19 cellular contexts compared by ENCODE assay signal in genomic region chr4:177938226-177938625, GRCh38.
DNase-seq lines count a peak whose midpoint lies in the region; ATAC-seq, FAIRE-seq and TF ChIP-seq lines count a peak whose summit lies in the region.
"Had no signal": no experiment of that assay in that cellular context is flagged by ENCODE, and none has a peak within 500 bp of the region (broad histone marks: within the 10 kb centered on the region; RNA-seq: fewer than 3 reads in every experiment).

No MANE protein-coding gene starts in this region.

- no peak overlapping the region for H3K9ac ChIP-seq in trophoblast cell (ENCODE audit: low read length)
- H3K9ac ChIP-seq: BLaER1 treated with 17β-estradiol and CSF1 and Interleukin-3, amounts not matched to agents 10 nM and 100 nM; GM23248 had no signal

- H3K27me3 ChIP-seq in breast epithelium (no peaks in the 10 kb centered on the region), RWPE2 (ENCODE audit: insufficient read depth, poor library complexity, severe bottlenecking) (no peaks in the 10 kb centered on the region), kidney epithelial cell (ENCODE audit: control insufficient read depth, insufficient read depth, low read length) (no peaks in the 10 kb centered on the region), small intestine (ENCODE audit: control insufficient read depth in 2 of 2, insufficient read depth in 2 of 2, low read length in 2 of 2) (no peaks in the 10 kb centered on the region), trophoblast cell (ENCODE audit: insufficient read depth, low read length) (no peaks in the 10 kb centered on the region)
- H3K27me3 ChIP-seq: BLaER1 treated with 17β-estradiol and CSF1 and Interleukin-3, amounts not matched to agents 10 nM and 100 nM had no signal

- no peak overlapping the region for H2AFZ ChIP-seq in trophoblast cell (ENCODE audit: insufficient read depth, low read length, poor library complexity)
- H2AFZ ChIP-seq: GM23248 had no signal

- no peak overlapping the region for H3K4me3 Mint-ChIP-seq in MCF 10A (ENCODE audit: unreplicated experiment)
- H3K4me3 Mint-ChIP-seq: CD4-positive, CD25-positive, alpha-beta regulatory T cell had no signal

- H3K4me3 ChIP-seq in breast epithelium = no peak overlapping the region
- no peak overlapping the region for H3K4me3 ChIP-seq in RWPE2 (ENCODE audit: severe bottlenecking)
- no peak overlapping the region for H3K4me3 ChIP-seq in kidney epithelial cell (ENCODE audit: low read depth, low read length)
- no peak overlapping the region for H3K4me3 ChIP-seq in small intestine (ENCODE audit: low read depth in 1 of 2, low read length in 2 of 2)
- H3K4me3 ChIP-seq in trophoblast cell (ENCODE audit: low read depth, low read length) = no peak overlapping the region
- H3K4me3 ChIP-seq: BLaER1 treated with 17β-estradiol and CSF1 and Interleukin-3, amounts not matched to agents 10 nM and 100 nM; GM23248 had no signal

- 16 to 58% (median 37%) methylated on average over 3 of the region's 3 CpGs for WGBS in small intestine, 3 donors
- WGBS in trophoblast cell (ENCODE audit: extremely low coverage, insufficient coverage, insufficient read length) = no CpG with 5 or more reads among the region's 3 CpGs

- no peaks in the 10 kb centered on the region for H3K9me3 Mint-ChIP-seq in MCF 10A (ENCODE audit: unreplicated experiment)

- POLR2A ChIA-PET in MCF 10A (lab: Yijun Ruan, JAX) = no interaction called here

- H3K9me3 ChIP-seq in breast epithelium (no peaks in the 10 kb centered on the region), RWPE2 (ENCODE audit: severe bottlenecking) (peaks cover 2% of the 10 kb centered on the region), small intestine (ENCODE audit: control insufficient read depth, low read depth) (no peaks in the 10 kb centered on the region), trophoblast cell (ENCODE audit: insufficient read depth, low read depth, low read length) (no peaks in the 10 kb centered on the region)
- H3K9me3 ChIP-seq: BLaER1 treated with 17β-estradiol and CSF1 and Interleukin-3, amounts not matched to agents 10 nM and 100 nM had no signal

- no peaks in the 10 kb centered on the region for H3K4me1 Mint-ChIP-seq in MCF 10A (ENCODE audit: insufficient read depth, unreplicated experiment)
- H3K4me1 Mint-ChIP-seq: CD4-positive, CD25-positive, alpha-beta regulatory T cell had no signal

- ATAC-seq in RWPE2 (ENCODE audit: low read depth) = peak; percentile 45; the same call in 2 of the 3 replicates
- no peak for ATAC-seq in HG03469 (IDR thresholded peaks at IDR 0.05; ENCODE audit: unreplicated experiment)
- no peak for ATAC-seq in GM21367 (IDR thresholded peaks at IDR 0.05; ENCODE audit: unreplicated experiment)
- ATAC-seq: HCT116 had no signal

- H2BK120ac ChIP-seq in trophoblast cell (ENCODE audit: insufficient read depth, low read length, poor library complexity) = no peak overlapping the region

- no peak overlapping the region for H3K23ac ChIP-seq in trophoblast cell (ENCODE audit: low read length)

- H2AK5ac ChIP-seq in trophoblast cell (ENCODE audit: low read length) = no peak overlapping the region

- no peak overlapping the region for H3K27ac Mint-ChIP-seq in MCF 10A (ENCODE audit: low read depth, unreplicated experiment)
- H3K27ac Mint-ChIP-seq: CD4-positive, CD25-positive, alpha-beta regulatory T cell had no signal

- no peak overlapping the region for H3K4ac ChIP-seq in trophoblast cell (ENCODE audit: low read depth, low read length)

- intact Hi-C loops in MCF 10A (cut with micrococcal nuclease) (no loop called here), breast epithelium (cut with DNase I; ENCODE audit: low total_unique reads) (no loop called here)

- TF ChIP-seq POLR2A in breast epithelium (IDR thresholded peaks at IDR 0.05) = no peak

- no peaks in the 10 kb centered on the region for H3K79me1 ChIP-seq in trophoblast cell (ENCODE audit: low read length)

- H4K8ac ChIP-seq in trophoblast cell (ENCODE audit: low read depth, low read length) = no peak overlapping the region

- no peak overlapping the region for H3K4me2 ChIP-seq in trophoblast cell (ENCODE audit: low read length)
- H3K4me2 ChIP-seq: BLaER1 treated with 17β-estradiol and CSF1 and Interleukin-3, amounts not matched to agents 10 nM and 100 nM had no signal

- no peak overlapping the region for H2BK12ac ChIP-seq in trophoblast cell (ENCODE audit: low read length)

- no peaks in the 10 kb centered on the region for H3K4me1 ChIP-seq in breast epithelium
- H3K4me1 ChIP-seq in RWPE2 (ENCODE audit: insufficient read depth, poor library complexity, severe bottlenecking) = no peaks in the 10 kb centered on the region
- H3K4me1 ChIP-seq in small intestine (ENCODE audit: control insufficient read depth in 2 of 2, insufficient read depth in 1 of 2, low read depth in 1 of 2, low read length in 1 of 2) = no peaks in the 10 kb centered on the region
- H3K4me1 ChIP-seq in trophoblast cell (ENCODE audit: control insufficient read depth in 1 of 2, insufficient read depth in 2 of 2, low read length in 2 of 2) = no peaks in the 10 kb centered on the region
- H3K4me1 ChIP-seq: BLaER1 treated with 17β-estradiol and CSF1 and Interleukin-3, amounts not matched to agents 10 nM and 100 nM had no signal

- BruUV-seq in MCF 10A (replicated peaks; lab: Mats Ljungman, UMichigan) = no TSS peak

- H3K27ac ChIP-seq in breast epithelium = no peak overlapping the region
- no peak overlapping the region for H3K27ac ChIP-seq in RWPE2 (ENCODE audit: poor library complexity, severe bottlenecking)
- no peak overlapping the region for H3K27ac ChIP-seq in small intestine (ENCODE audit: low read depth in 1 of 2, low read length in 1 of 2)
- H3K27ac ChIP-seq in trophoblast cell (ENCODE audit: low read depth, low read length) = no peak overlapping the region
- H3K27ac ChIP-seq: 22Rv1; BLaER1 treated with 17β-estradiol and CSF1 and Interleukin-3, amounts not matched to agents 10 nM and 100 nM; GM23248; HL-60 had no signal

- no peak overlapping the region for H2BK5ac ChIP-seq in trophoblast cell (ENCODE audit: low read depth, low read length, poor library complexity)

- FAIRE-seq in small intestine (lab: Jason Lieb, UNC) = no peak
- FAIRE-seq: GM12892, H54 had no signal

- H4K12ac ChIP-seq in trophoblast cell (ENCODE audit: low read depth, low read length) = no peak overlapping the region

- H3K27me3 Mint-ChIP-seq in MCF 10A (ENCODE audit: insufficient read depth, unreplicated experiment) = no peaks in the 10 kb centered on the region
- H3K27me3 Mint-ChIP-seq: CD4-positive, CD25-positive, alpha-beta regulatory T cell had no signal

- no peak overlapping the region for H3K14ac ChIP-seq in trophoblast cell (ENCODE audit: low read length)

- H3K18ac ChIP-seq in trophoblast cell (ENCODE audit: low read length) = no peak overlapping the region

- H3K36me3 Mint-ChIP-seq in MCF 10A (ENCODE audit: insufficient read depth, unreplicated experiment) = no peaks in the 10 kb centered on the region
- H3K36me3 Mint-ChIP-seq: CD4-positive, CD25-positive, alpha-beta regulatory T cell had no signal

- DNase-seq in MCF 10A (ENCODE audit: unreplicated experiment) = peak; percentile 23
- DNase-seq in breast epithelium (ENCODE audit: low spot score in 2 of 2) = no peak
- no peak for DNase-seq in RWPE2 (ENCODE audit: low spot score)
- DNase-seq in kidney epithelial cell (ENCODE audit: low read depth) = peak; percentile 19
- DNase-seq in small intestine = peak; percentile 77
- no peak for DNase-seq in trophoblast cell
- DNase-seq: AML-193; CD4-positive, CD25-positive, alpha-beta regulatory T cell; DND-41; GDM1; GM23248 had no signal

- H4K91ac ChIP-seq in trophoblast cell (ENCODE audit: low read depth, low read length) = no peak overlapping the region

- CTCF ChIA-PET in MCF 10A (lab: Yijun Ruan, JAX) = no interaction called here

- TF ChIP-seq CTCF in MCF 10A (IDR thresholded peaks at IDR 0.05; ENCODE audit: unreplicated experiment) = no peak
- no peak for TF ChIP-seq CTCF in breast epithelium (IDR thresholded peaks at IDR 0.05)
- no peak for TF ChIP-seq CTCF in RWPE2 (IDR thresholded peaks at IDR 0.05; ENCODE audit: poor library complexity, severe bottlenecking)
- no peak for TF ChIP-seq CTCF in kidney epithelial cell (IDR thresholded peaks at IDR 0.05; ENCODE audit: insufficient read depth, low read length, poor library complexity, severe bottlenecking)

- H3K36me3 ChIP-seq in breast epithelium (peaks cover 4% of the 10 kb centered on the region), RWPE2 (ENCODE audit: low read depth) (no peaks in the 10 kb centered on the region), kidney epithelial cell (ENCODE audit: control insufficient read depth, insufficient read depth, low read length) (no peaks in the 10 kb centered on the region), small intestine (ENCODE audit: control insufficient read depth in 2 of 2, insufficient read depth in 2 of 2, low read length in 2 of 2) (no peaks in the 10 kb centered on the region), trophoblast cell (ENCODE audit: control insufficient read depth in 1 of 2, insufficient read depth in 2 of 2, low read length in 2 of 2) (no peaks in the 10 kb centered on the region)
- H3K36me3 ChIP-seq: BLaER1 treated with 17β-estradiol and CSF1 and Interleukin-3, amounts not matched to agents 10 nM and 100 nM had no signal

- no peaks in the 10 kb centered on the region for H3K79me2 ChIP-seq in trophoblast cell (ENCODE audit: control insufficient read depth, insufficient read depth, low read length, poor library complexity)

Comparison
In these comparisons a context has a peak if more than half of its experiments do, and no peak if none do; other contexts are left out.
1. DNase-seq: peak in MCF 10A (single experiment), kidney epithelial cell (single experiment) and small intestine (single experiment); none in breast epithelium (0 of 2), RWPE2 (single experiment) and trophoblast cell (0 of 2).